In genomic region chr20:18793625-18794427, GRCh38 we compare ENCODE assay signal across 1 cellular context.
TF ChIP-seq lines count a peak whose summit lies in the region.

No MANE protein-coding gene starts in this region.

TF ChIP-seq in HepG2, 621 proteins besides CTCF, POLR2A, EP300 and RAD21 (continued from another document and continues in another):
- TF ChIP-seq, protein P1, sequence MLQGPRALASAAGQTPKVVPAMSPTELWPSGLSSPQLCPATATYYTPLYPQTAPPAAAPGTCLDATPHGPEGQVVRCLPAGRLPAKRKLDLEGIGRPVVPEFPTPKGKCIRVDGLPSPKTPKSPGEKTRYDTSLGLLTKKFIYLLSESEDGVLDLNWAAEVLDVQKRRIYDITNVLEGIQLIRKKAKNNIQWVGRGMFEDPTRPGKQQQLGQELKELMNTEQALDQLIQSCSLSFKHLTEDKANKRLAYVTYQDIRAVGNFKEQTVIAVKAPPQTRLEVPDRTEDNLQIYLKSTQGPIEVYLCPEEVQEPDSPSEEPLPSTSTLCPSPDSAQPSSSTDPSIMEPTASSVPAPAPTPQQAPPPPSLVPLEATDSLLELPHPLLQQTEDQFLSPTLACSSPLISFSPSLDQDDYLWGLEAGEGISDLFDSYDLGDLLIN (CRISPR knock-in tag; IDR thresholded peaks at IDR 0.05; ENCODE audit: borderline replicate concordance) = peak; percentile 91; the same call in 1 of the 2 replicates
- TF ChIP-seq TP53 (CRISPR knock-in tag; conservative IDR thresholded peaks at IDR 0.05) = peak; percentile 91; the same call in 1 of the 2 replicates
- 0 out of 2 replicates have a peak, but pooled peaks have one; percentile 8 for TF ChIP-seq EEA1 (CRISPR knock-in tag; IDR thresholded peaks at IDR 0.05; ENCODE audit: borderline replicate concordance)
- peak; percentile 94 for TF ChIP-seq POLR2G (IDR thresholded peaks at IDR 0.05; ENCODE audit: low read depth, low read length)
- 0 out of 2 replicates have a peak, but pooled peaks have one; percentile 47 for TF ChIP-seq ZSCAN29 (CRISPR knock-in tag; conservative IDR thresholded peaks at IDR 0.05)
- TF ChIP-seq HMG20A (CRISPR knock-in tag; IDR thresholded peaks at IDR 0.05; ENCODE audit: borderline replicate concordance) = no peak
- no peak for TF ChIP-seq CREBL2 (CRISPR knock-in tag; IDR thresholded peaks at IDR 0.05; ENCODE audit: borderline replicate concordance)
- TF ChIP-seq ZMYM2 (CRISPR knock-in tag; IDR thresholded peaks at IDR 0.05) = no peak
- peak; percentile 97 for TF ChIP-seq BRD4 (CRISPR knock-in tag; IDR thresholded peaks at IDR 0.05)
- peak; percentile 81 for TF ChIP-seq ELF3 (CRISPR knock-in tag; IDR thresholded peaks at IDR 0.05)
- TF ChIP-seq TRAFD1 (CRISPR knock-in tag; IDR thresholded peaks at IDR 0.05; ENCODE audit: borderline replicate concordance) = no peak; the same call in 1 of the 2 replicates
- no peak for TF ChIP-seq SOX6 (IDR thresholded peaks at IDR 0.05)
- TF ChIP-seq SOX6 (CRISPR knock-in tag; IDR thresholded peaks at IDR 0.05) = peak; percentile 70; the same call in 1 of the 2 replicates
- TF ChIP-seq ZNF513 (CRISPR knock-in tag; conservative IDR thresholded peaks at IDR 0.05) = peak; percentile 61; the same call in 1 of the 2 replicates
- peak; percentile 38; the same call in 1 of the 2 replicates for TF ChIP-seq HDAC1 (CRISPR knock-in tag; IDR thresholded peaks at IDR 0.05)
- peak; percentile 75 for TF ChIP-seq XRCC5 (optimal IDR thresholded peaks at IDR 0.05; ENCODE audit: low read length)
- TF ChIP-seq IRF9 (CRISPR knock-in tag; IDR thresholded peaks at IDR 0.05; ENCODE audit: borderline replicate concordance) = peak; percentile 86
- no peak for TF ChIP-seq FIP1L1 (IDR thresholded peaks at IDR 0.05; ENCODE audit: borderline replicate concordance, insufficient read depth, low read depth, low read length)
- TF ChIP-seq ZNF124 (CRISPR knock-in tag; IDR thresholded peaks at IDR 0.05) = peak; percentile 68
- TF ChIP-seq ZNF335 (CRISPR knock-in tag; IDR thresholded peaks at IDR 0.05) = peak; percentile 97
- TF ChIP-seq, protein P2, sequence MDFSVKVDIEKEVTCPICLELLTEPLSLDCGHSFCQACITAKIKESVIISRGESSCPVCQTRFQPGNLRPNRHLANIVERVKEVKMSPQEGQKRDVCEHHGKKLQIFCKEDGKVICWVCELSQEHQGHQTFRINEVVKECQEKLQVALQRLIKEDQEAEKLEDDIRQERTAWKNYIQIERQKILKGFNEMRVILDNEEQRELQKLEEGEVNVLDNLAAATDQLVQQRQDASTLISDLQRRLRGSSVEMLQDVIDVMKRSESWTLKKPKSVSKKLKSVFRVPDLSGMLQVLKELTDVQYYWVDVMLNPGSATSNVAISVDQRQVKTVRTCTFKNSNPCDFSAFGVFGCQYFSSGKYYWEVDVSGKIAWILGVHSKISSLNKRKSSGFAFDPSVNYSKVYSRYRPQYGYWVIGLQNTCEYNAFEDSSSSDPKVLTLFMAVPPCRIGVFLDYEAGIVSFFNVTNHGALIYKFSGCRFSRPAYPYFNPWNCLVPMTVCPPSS (IDR thresholded peaks at IDR 0.05) = no peak
- TF ChIP-seq, protein P3, sequence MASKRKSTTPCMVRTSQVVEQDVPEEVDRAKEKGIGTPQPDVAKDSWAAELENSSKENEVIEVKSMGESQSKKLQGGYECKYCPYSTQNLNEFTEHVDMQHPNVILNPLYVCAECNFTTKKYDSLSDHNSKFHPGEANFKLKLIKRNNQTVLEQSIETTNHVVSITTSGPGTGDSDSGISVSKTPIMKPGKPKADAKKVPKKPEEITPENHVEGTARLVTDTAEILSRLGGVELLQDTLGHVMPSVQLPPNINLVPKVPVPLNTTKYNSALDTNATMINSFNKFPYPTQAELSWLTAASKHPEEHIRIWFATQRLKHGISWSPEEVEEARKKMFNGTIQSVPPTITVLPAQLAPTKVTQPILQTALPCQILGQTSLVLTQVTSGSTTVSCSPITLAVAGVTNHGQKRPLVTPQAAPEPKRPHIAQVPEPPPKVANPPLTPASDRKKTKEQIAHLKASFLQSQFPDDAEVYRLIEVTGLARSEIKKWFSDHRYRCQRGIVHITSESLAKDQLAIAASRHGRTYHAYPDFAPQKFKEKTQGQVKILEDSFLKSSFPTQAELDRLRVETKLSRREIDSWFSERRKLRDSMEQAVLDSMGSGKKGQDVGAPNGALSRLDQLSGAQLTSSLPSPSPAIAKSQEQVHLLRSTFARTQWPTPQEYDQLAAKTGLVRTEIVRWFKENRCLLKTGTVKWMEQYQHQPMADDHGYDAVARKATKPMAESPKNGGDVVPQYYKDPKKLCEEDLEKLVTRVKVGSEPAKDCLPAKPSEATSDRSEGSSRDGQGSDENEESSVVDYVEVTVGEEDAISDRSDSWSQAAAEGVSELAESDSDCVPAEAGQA (IDR thresholded peaks at IDR 0.05; ENCODE audit: low read depth) = peak; percentile 94
- TF ChIP-seq, protein P3 (CRISPR knock-in tag; IDR thresholded peaks at IDR 0.05; ENCODE audit: borderline replicate concordance) = 0 out of 2 replicates have a peak, but pooled peaks have one; percentile 46
- peak; percentile 95; the same call in 1 of the 2 replicates for TF ChIP-seq MAF1 (CRISPR knock-in tag; IDR thresholded peaks at IDR 0.05; ENCODE audit: borderline replicate concordance)
- TF ChIP-seq HOXA3 (CRISPR knock-in tag; IDR thresholded peaks at IDR 0.05) = peak; percentile 99
- no peak for TF ChIP-seq TCF7L2 (IDR thresholded peaks at IDR 0.05; ENCODE audit: low read depth, low read length)
- TF ChIP-seq RAD51 (IDR thresholded peaks at IDR 0.05; ENCODE audit: borderline replicate concordance) = peak; percentile 93
- TF ChIP-seq SP4 (CRISPR knock-in tag; IDR thresholded peaks at IDR 0.05) = no peak
- no peak for TF ChIP-seq ZSCAN12 (CRISPR knock-in tag; IDR thresholded peaks at IDR 0.05)
- TF ChIP-seq SRSF4 (IDR thresholded peaks at IDR 0.05; ENCODE audit: low read depth, low read length, poor library complexity, severe bottlenecking) = no peak
- TF ChIP-seq ZNF207 (IDR thresholded peaks at IDR 0.05; ENCODE audit: borderline replicate concordance) = no peak
- peak; percentile 56; the same call in 1 of the 2 replicates for TF ChIP-seq ZNF768 (CRISPR knock-in tag; IDR thresholded peaks at IDR 0.05)
- no peak for TF ChIP-seq ZFYVE20 (CRISPR knock-in tag; IDR thresholded peaks at IDR 0.05; ENCODE audit: borderline replicate concordance, low read depth)
- TF ChIP-seq ZBTB34 (CRISPR knock-in tag; IDR thresholded peaks at IDR 0.05) = no peak
- TF ChIP-seq BRCA1 (CRISPR knock-in tag; IDR thresholded peaks at IDR 0.05) = peak; percentile 98
- TF ChIP-seq HCFC1 (IDR thresholded peaks at IDR 0.05; ENCODE audit: low read depth, low read length) = peak; percentile 98
- peak; percentile 83; the same call in 1 of the 2 replicates for TF ChIP-seq ZBTB20 (CRISPR knock-in tag; IDR thresholded peaks at IDR 0.05; ENCODE audit: borderline replicate concordance, low read depth)
- 0 out of 2 replicates have a peak, but pooled peaks have one; percentile 16 for TF ChIP-seq ZNF775 (CRISPR knock-in tag; IDR thresholded peaks at IDR 0.05; ENCODE audit: borderline replicate concordance)
- peak; percentile 72 for TF ChIP-seq ZNF883 (CRISPR knock-in tag; IDR thresholded peaks at IDR 0.05; ENCODE audit: not compliant biosample characterization)
- TF ChIP-seq SP2 (CRISPR knock-in tag; IDR thresholded peaks at IDR 0.05) = peak; percentile 73; the same call in 1 of the 2 replicates
- peak; percentile 68 for TF ChIP-seq ZNF12 (CRISPR knock-in tag; IDR thresholded peaks at IDR 0.05)
- 0 out of 2 replicates have a peak, but pooled peaks have one; percentile 53 for TF ChIP-seq ZNF343 (CRISPR knock-in tag; IDR thresholded peaks at IDR 0.05)
- TF ChIP-seq, protein P4, sequence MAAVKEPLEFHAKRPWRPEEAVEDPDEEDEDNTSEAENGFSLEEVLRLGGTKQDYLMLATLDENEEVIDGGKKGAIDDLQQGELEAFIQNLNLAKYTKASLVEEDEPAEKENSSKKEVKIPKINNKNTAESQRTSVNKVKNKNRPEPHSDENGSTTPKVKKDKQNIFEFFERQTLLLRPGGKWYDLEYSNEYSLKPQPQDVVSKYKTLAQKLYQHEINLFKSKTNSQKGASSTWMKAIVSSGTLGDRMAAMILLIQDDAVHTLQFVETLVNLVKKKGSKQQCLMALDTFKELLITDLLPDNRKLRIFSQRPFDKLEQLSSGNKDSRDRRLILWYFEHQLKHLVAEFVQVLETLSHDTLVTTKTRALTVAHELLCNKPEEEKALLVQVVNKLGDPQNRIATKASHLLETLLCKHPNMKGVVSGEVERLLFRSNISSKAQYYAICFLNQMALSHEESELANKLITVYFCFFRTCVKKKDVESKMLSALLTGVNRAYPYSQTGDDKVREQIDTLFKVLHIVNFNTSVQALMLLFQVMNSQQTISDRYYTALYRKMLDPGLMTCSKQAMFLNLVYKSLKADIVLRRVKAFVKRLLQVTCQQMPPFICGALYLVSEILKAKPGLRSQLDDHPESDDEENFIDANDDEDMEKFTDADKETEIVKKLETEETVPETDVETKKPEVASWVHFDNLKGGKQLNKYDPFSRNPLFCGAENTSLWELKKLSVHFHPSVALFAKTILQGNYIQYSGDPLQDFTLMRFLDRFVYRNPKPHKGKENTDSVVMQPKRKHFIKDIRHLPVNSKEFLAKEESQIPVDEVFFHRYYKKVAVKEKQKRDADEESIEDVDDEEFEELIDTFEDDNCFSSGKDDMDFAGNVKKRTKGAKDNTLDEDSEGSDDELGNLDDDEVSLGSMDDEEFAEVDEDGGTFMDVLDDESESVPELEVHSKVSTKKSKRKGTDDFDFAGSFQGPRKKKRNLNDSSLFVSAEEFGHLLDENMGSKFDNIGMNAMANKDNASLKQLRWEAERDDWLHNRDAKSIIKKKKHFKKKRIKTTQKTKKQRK (IDR thresholded peaks at IDR 0.05; ENCODE audit: low read length) = no peak
- TF ChIP-seq PAF1 (CRISPR knock-in tag; IDR thresholded peaks at IDR 0.05) = no peak
- TF ChIP-seq ZNF326 (CRISPR knock-in tag; IDR thresholded peaks at IDR 0.05; ENCODE audit: borderline replicate concordance) = no peak
- TF ChIP-seq DBP (CRISPR knock-in tag; IDR thresholded peaks at IDR 0.05; ENCODE audit: not compliant biosample characterization) = peak; percentile 75
